In the genomic region with DNA sequence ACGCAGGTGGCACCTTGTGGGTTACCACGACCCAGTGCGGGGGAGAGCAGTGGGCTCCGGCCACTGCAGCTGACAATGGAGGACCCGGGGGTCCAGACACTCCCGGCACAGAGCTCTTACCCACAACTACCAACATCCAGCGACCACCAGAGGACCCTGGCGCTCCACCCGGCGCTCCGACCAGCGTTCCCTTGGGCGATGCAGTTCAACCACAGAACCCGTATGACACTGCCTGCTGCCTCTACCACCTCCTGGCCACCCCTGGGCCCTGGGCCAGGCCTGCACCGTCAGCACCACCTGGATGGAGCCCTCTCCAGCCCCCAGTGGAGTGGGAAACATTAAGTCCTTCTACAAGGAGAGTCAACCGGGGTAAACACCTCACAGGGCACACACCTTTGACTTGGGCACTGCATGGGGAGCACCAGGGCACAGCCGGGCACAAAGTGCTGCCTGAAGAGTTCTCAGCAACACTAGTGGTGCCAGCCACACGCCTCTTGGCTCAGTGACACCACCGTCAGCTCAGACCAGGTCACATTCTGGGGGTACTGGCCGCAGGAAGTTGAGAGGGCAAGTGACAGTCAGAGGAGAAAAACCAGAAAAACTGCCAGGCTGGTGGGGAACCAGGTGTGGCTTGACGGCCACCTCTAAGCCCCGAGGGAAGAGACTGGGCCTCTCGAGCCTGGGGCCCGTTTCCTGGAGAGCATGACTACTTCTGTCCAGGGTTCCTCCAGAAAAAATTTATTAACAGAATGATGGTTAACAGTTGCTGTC, we compare ENCODE assay signal across 7 cellular contexts. TPM values are rescaled to one million over a fixed set of nuclear protein-coding genes. Genes with fewer than 3 reads are reported as not detected.
A peak's percentile ranks its signal among the peaks of the same experiment; 100 is the strongest.
DNase-seq lines count a peak whose midpoint lies in the region; ATAC-seq, FAIRE-seq and TF ChIP-seq lines count a peak whose summit lies in the region.

No MANE protein-coding gene starts in this region.

- no peaks in the 10 kb centered on the region for H3K9me3 Mint-ChIP-seq in activated B cell treated with CpG ODN at 0.5 μM for 24 hours

- peak overlapping the region; percentile 91 for H3K9ac ChIP-seq in skeletal muscle satellite cell (ENCODE audit: low read depth, low read length)

- H3K36me3 Mint-ChIP-seq in activated B cell treated with CpG ODN at 0.5 μM for 24 hours (ENCODE audit: low read depth): peaks cover 10% of the 10 kb centered on the region

- peak overlapping the region; percentile 97 for H3K4me2 ChIP-seq in skeletal muscle satellite cell (ENCODE audit: low read length)

- peak; percentile 70 for FAIRE-seq in GM18507 (lab: Jason Lieb, UNC)

- intact Hi-C loops in activated B cell treated with CpG ODN at 0.5 μM for 24 hours (cut with micrococcal nuclease): loop anchor here (5.0 kb wide), 1 partner anchor 41 kb away; a partner anchor contains a TSS
- intact Hi-C loops in heart right ventricle (cut with DNase I): loop anchor here in 8 of 10 donors (2.0 to 5.0 kb wide), 6 partner anchors 34 to 101 kb away; a partner anchor contains a TSS

- H3K4me3 ChIP-seq in heart right ventricle (peak overlapping the region in 9 of 10 donors; percentile 70 to 96 (median 88)), skeletal muscle satellite cell (ENCODE audit: low read length) (peak overlapping the region; percentile 81)

- H3K27me3 Mint-ChIP-seq in activated B cell treated with CpG ODN at 0.5 μM for 24 hours: no peaks in the 10 kb centered on the region

- H3K27ac ChIP-seq in heart right ventricle: peak overlapping the region in 8 of 10 donors; percentile 93 to 99 (median 98)

- DNase-seq in GM18507 (ENCODE audit: extremely low spot score, insufficient read length, low read depth) (no peak), activated B cell treated with CpG ODN at 0.5 μM for 24 hours (peak; percentile 15), heart right ventricle (peak in 1 of 2 donors; percentile 10), NCI-H2171 treated with DMSO at 0.1 percent for 48 hours (lab: John Stamatoyannopoulos, UW) (no peak), NCI-H1694 (lab: John Stamatoyannopoulos, UW) (no peak)

- H3K4me1 Mint-ChIP-seq in activated B cell treated with CpG ODN at 0.5 μM for 24 hours: peaks cover 65% of the 10 kb centered on the region

- H3K27ac Mint-ChIP-seq in activated B cell treated with CpG ODN at 0.5 μM for 24 hours: peak overlapping the region; percentile 53

- H3K36me3 ChIP-seq in heart right ventricle (peaks cover 0 to 9% (median 0%) of the 10 kb centered on the region in 9 donors), skeletal muscle satellite cell (ENCODE audit: insufficient read depth, low read length) (peaks cover 7% of the 10 kb centered on the region)

- POLR2A ChIA-PET in activated B cell treated with CpG ODN at 0.5 μM for 24 hours (lab: Charles Lee): interaction anchor here (4.5 to 6.3 kb wide), 2 partner anchors 28 to 101 kb away, joined by 21 to 82 read pairs; a partner anchor contains a TSS

- TF ChIP-seq CTCF in activated B cell treated with CpG ODN at 0.5 μM for 24 hours (IDR thresholded peaks at IDR 0.05) (no peak), heart right ventricle (IDR thresholded peaks at IDR 0.05) (no peak)

- CTCF ChIA-PET in activated B cell treated with CpG ODN at 0.5 μM for 24 hours (lab: Charles Lee): interaction anchor here (4.8 kb wide), 1 partner anchor 22 kb away, joined by 23 read pairs; no protein-coding TSS in a partner anchor

- WGBS in heart right ventricle, 2 donors: 54 to 55% methylated on average over 24 of the region's 24 CpGs

- H3K4me1 ChIP-seq in heart right ventricle (peaks cover 62 to 82% (median 77%) of the 10 kb centered on the region in 9 donors), skeletal muscle satellite cell (ENCODE audit: control insufficient read depth, insufficient read depth, low read length) (peaks cover 63% of the 10 kb centered on the region)

- H3K9me3 ChIP-seq in heart right ventricle (no peaks in the 10 kb centered on the region), skeletal muscle satellite cell (replicated peaks; ENCODE audit: low read length) (peaks cover 6% of the 10 kb centered on the region)

- peak overlapping the region; percentile 85 for H3K4me3 Mint-ChIP-seq in activated B cell treated with CpG ODN at 0.5 μM for 24 hours

- ATAC-seq in activated B cell treated with CpG ODN at 0.5 μM for 24 hours (ENCODE audit: low read depth): no peak
- ATAC-seq in heart right ventricle: peak in 2 of 8 donors; percentile 10 to 37
- no peak for ATAC-seq in GM19455 (IDR thresholded peaks at IDR 0.05; ENCODE audit: unreplicated experiment)

- H3K27me3 ChIP-seq in heart right ventricle (no peaks in the 10 kb centered on the region), skeletal muscle satellite cell (ENCODE audit: control insufficient read depth, insufficient read depth, low read length) (no peaks in the 10 kb centered on the region)

RNA-seq across cellular contexts. Expression of a gene that starts 2.6 kb away (rescaled TPM):
- 162 and 175 TPM in 2 replicates for total RNA-seq in activated B cell treated with CpG ODN at 0.5 μM for 24 hours
- 100 to 1,000 TPM; 115 to 132 (median 122) TPM for total RNA-seq in heart right ventricle
- 100 to 1,000 TPM in 1 of 2 donors, 10 to 100 TPM in 1; 98.6 to 105 TPM for polyA plus RNA-seq in heart right ventricle
- total RNA-seq in skeletal muscle satellite cell (2012; rRNA removed): 182 and 202 TPM in 2 replicates

RNA-seq across cellular contexts. Expression of a gene that starts 43.4 kb away (rescaled TPM):
- total RNA-seq in activated B cell treated with CpG ODN at 0.5 μM for 24 hours (67.3 and 73.7 TPM in 2 replicates), heart right ventricle (10 to 100 TPM; 39.1 to 72.8 (median 50.3) TPM)
- 10 to 100 TPM; 43.2 to 55.7 TPM for polyA plus RNA-seq in heart right ventricle
- total RNA-seq in skeletal muscle satellite cell (2012; rRNA removed): 71.7 and 73.6 TPM in 2 replicates
